ENCODE assay signal across 8 cellular contexts in the genomic region with DNA sequence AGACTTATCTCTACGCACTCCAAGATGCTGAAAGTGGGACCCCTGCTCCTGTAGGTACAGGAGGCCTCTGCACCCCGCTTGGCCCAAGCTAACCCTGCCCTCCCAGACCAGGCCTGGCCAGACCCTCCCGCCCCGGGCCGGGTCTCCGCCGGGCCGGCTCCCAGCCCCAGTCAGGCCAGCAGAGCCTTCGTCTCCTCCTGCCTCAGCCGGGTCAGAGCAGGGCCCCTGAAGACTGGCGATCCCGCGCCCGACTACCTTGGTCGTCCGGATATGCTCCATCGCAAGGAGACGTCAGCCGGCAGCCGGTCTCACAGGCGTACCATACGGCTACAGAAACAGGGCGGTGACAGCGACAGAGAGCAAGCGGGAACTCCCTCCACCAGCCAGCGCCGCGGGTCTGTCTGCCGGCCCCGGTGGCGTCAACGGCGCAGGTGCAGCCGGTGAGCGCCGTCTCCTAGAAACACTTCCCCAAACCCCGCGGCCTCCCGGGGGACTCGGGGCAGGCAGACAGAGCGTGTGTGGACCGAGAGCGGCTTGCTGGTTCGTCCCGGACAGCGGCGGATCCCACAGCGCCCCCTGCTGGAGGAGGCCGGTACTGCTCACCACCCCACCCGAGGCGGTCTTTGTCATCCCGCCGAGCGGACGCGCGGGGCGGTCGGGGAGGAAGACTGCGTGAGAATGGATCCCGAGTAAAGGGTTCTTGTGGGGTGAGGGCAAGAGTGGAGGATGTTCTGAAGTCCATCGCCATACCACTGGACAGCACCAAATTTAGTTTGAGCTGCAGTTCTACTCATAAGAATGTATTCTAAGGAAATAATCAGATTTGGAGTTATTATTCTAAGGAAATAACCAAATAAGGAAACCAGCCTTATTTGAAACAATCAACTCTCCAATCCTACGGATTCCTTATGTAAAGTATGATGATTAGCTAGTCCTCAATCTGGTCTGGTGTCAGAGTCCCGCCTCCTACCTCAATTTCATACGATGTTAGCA. TPM values are rescaled to one million over a fixed set of nuclear protein-coding genes. Genes with fewer than 3 reads are reported as not detected.
A peak's percentile ranks its signal among the peaks of the same experiment; 100 is the strongest.
DNase-seq lines count a peak whose midpoint lies in the region; ATAC-seq and TF ChIP-seq lines count a peak whose summit lies in the region.

A gene (minus strand): TSS at position 520 of the 993 bp plus-strand sequence. CDS start 241 bp downstream, at position 279.

- CTCF ChIA-PET in Panc1 (lab: Charles Lee): interaction anchor here (0.6 kb wide), 2 partner anchors 39 to 651 kb away, joined by 3 read pairs; no protein-coding TSS in a partner anchor

- peaks cover 4% of the 10 kb centered on the region; the same call in 1 of the 2 replicates for H3K36me3 ChIP-seq in Panc1 (ENCODE audit: control insufficient read depth, insufficient read depth, low read length)

- peak within 1 kb of the TSS; percentile 90 for H3K4me3 Mint-ChIP-seq in stimulated activated effector memory CD8-positive, alpha-beta T cell treated with anti-CD3 and anti-CD28 coated beads, Interleukin-12 subunit alpha, Interleukin-12 subunit beta, amount 100 ng/mL, for 72 hours

- BruUV-seq in Panc1 (replicated peaks; lab: Mats Ljungman, UMichigan): no TSS peak

- no peaks in the 10 kb centered on the region for H3K9me3 ChIP-seq in Panc1 (ENCODE audit: control insufficient read depth, insufficient read depth, low read depth, low read length)

- POLR2A ChIA-PET in Panc1 (lab: Charles Lee): interaction anchor here (0.6 kb wide), 1 partner anchor 14 kb away, joined by 3 read pairs; no protein-coding TSS in a partner anchor

- H3K36me3 Mint-ChIP-seq in stimulated activated effector memory CD8-positive, alpha-beta T cell treated with anti-CD3 and anti-CD28 coated beads, Interleukin-12 subunit alpha, Interleukin-12 subunit beta, amount 100 ng/mL, for 72 hours: peaks cover 14% of the 10 kb centered on the region

- H3K27me3 ChIP-seq in Panc1 (ENCODE audit: control insufficient read depth, insufficient read depth, low read length): no peaks in the 10 kb centered on the region

- H3K4me1 Mint-ChIP-seq in stimulated activated effector memory CD8-positive, alpha-beta T cell treated with anti-CD3 and anti-CD28 coated beads, Interleukin-12 subunit alpha, Interleukin-12 subunit beta, amount 100 ng/mL, for 72 hours: peaks cover 30% of the 10 kb centered on the region

- peak within 1 kb of the TSS; percentile 94 for H3K27ac Mint-ChIP-seq in stimulated activated effector memory CD8-positive, alpha-beta T cell treated with anti-CD3 and anti-CD28 coated beads, Interleukin-12 subunit alpha, Interleukin-12 subunit beta, amount 100 ng/mL, for 72 hours

- DNase-seq in DMS79 (lab: John Stamatoyannopoulos, UW) (peak; percentile 78), KBM-7 (peak; percentile 95), Panc1 (ENCODE audit: low read depth, low spot score) (peak; percentile 55), myocyte (ENCODE audit: low read depth) (peak; percentile 93)
- DNase-seq in activated T-cell treated with anti-CD3 and anti-CD28 coated beads, Interleukin-2, amount 50 U/mL, for 48 hours: peak; percentile 96 to 98
- peak; percentile 99 for DNase-seq in stimulated activated effector memory CD8-positive, alpha-beta T cell treated with anti-CD3 and anti-CD28 coated beads, Interleukin-12 subunit alpha, Interleukin-12 subunit beta, amount 100 ng/mL, for 72 hours (ENCODE audit: low spot score in 2 of 2)

- no peaks in the 10 kb centered on the region for H3K9me3 Mint-ChIP-seq in stimulated activated effector memory CD8-positive, alpha-beta T cell treated with anti-CD3 and anti-CD28 coated beads, Interleukin-12 subunit alpha, Interleukin-12 subunit beta, amount 100 ng/mL, for 72 hours

- no peaks in the 10 kb centered on the region; the same call in 1 of the 2 replicates for H3K4me1 ChIP-seq in Panc1 (ENCODE audit: control insufficient read depth, insufficient read depth, low read length)

- in situ Hi-C loops in KBM-7 (cut with MboI; ENCODE audit: low pct_unique_long_range_greater_than_20kb, low sequenced_read_pairs): no loop called here
- in situ Hi-C loops in Panc1 (cut with HindIII; ENCODE audit: low pct_unique_long_range_greater_than_20kb, low sequenced_read_pairs): no loop called here

- peak within 1 kb of the TSS; percentile 80 to 86 for H3K4me3 ChIP-seq in Panc1 (ENCODE audit: low read depth in 2 of 2, low read length in 2 of 2)

- peak within 1 kb of the TSS; percentile 86 for H3K27ac ChIP-seq in Panc1 (ENCODE audit: low read length)

- intact Hi-C loops in Panc1 (cut with micrococcal nuclease; ENCODE audit: unreplicated experiment): no loop called here

- ATAC-seq in GM21619 (IDR thresholded peaks at IDR 0.05; ENCODE audit: unreplicated experiment) (peak; percentile 96), Panc1 (peak; percentile 94), esophagus mucosa (peak; percentile 99)
- peak; percentile 95 for ATAC-seq in stimulated activated effector memory CD8-positive, alpha-beta T cell treated with anti-CD3 and anti-CD28 coated beads, Interleukin-12 subunit alpha, Interleukin-12 subunit beta, amount 100 ng/mL, for 72 hours

- peak; percentile 96 for TF ChIP-seq CTCF in Panc1 (IDR thresholded peaks at IDR 0.05)

RNA-seq across cellular contexts. Expression of the gene that starts here (rescaled TPM):
- total RNA-seq in Panc1 (2021; ENCODE audit: unreplicated experiment) (9.7 TPM), esophagus mucosa (7.4 TPM), myocyte (20.1 and 21.9 TPM in 2 replicates)
- polyA plus RNA-seq in Panc1 (2012; ENCODE audit: insufficient read length): 4.0 TPM
- polyA plus RNA-seq in myocyte (2012): 8.1 TPM

Comparison
In these comparisons a context has a peak if more than half of its experiments do, and no peak if none do; other contexts are left out.
1. Peak in every context shown above with its lines: DNase-seq, ATAC-seq, H3K4me3 ChIP-seq and H3K27ac ChIP-seq.